Comparison of ENCODE assay signal across 33 cellular contexts in genomic region chr12:105839629-105840127, GRCh38.
"Had no signal": no experiment of that assay in that cellular context is flagged by ENCODE, and none has a peak within 500 bp of the region (broad histone marks: within the 10 kb centered on the region; RNA-seq: fewer than 3 reads in every experiment).

No MANE protein-coding gene starts in this region.

- H3K4me1 ChIP-seq: adrenal gland, body of pancreas, breast epithelium had no signal

- H3K4me3 ChIP-seq: adrenal gland, body of pancreas, breast epithelium had no signal

- H3K27me3 ChIP-seq: adrenal gland, body of pancreas, brain microvascular endothelial cell, breast epithelium had no signal

- H3K36me3 ChIP-seq: adrenal gland, brain microvascular endothelial cell, breast epithelium had no signal

- H3K9me3 ChIP-seq: adrenal gland, body of pancreas, breast epithelium had no signal

- FAIRE-seq: astrocyte, TTC549 had no signal

- H3K27ac ChIP-seq: adrenal gland, body of pancreas, brain microvascular endothelial cell, breast epithelium, VCaP had no signal

- ATAC-seq: activated CD8-positive, alpha-beta T cell treated with anti-CD3 and anti-CD28 coated beads for 36 hours; activated naive CD4-positive, alpha-beta T cell treated with anti-CD3 and anti-CD28 coated beads, Interleukin-2, amount 50 U/mL, for 72 hours; activated T-cell treated with anti-CD3 and anti-CD28 coated beads, Interleukin-2, amount 50 U/mL, for 4 hours; activated T-cell treated with anti-CD3 and anti-CD28 coated beads, Interleukin-2, amount 50 U/mL, for 72 hours; activated T-helper 17 cell treated with anti-CD3 and anti-CD28 coated beads, Interleukin-2, amount 50 U/mL, for 72 hours; body of pancreas had no signal

- DNase-seq: activated B cell treated with CpG ODN at 0.5 μM for 24 hours; activated CD4-positive, alpha-beta memory T cell treated with anti-CD3 and anti-CD28 coated beads for 36 hours; activated CD4-positive, alpha-beta T cell treated with anti-CD3 and anti-CD28 coated beads for 4 hours; activated CD4-positive, alpha-beta T cell treated with anti-CD3 and anti-CD28 coated beads, Interleukin-2, amount 10 ng/mL, durations not matched to agents 24 days and 14 days; activated CD4-positive, alpha-beta T cell treated with anti-CD3 and anti-CD28 coated beads, Interleukin-2, amount 50 U/mL, for 1 hour; activated CD4-positive, alpha-beta T cell treated with anti-CD3 and anti-CD28 coated beads, Interleukin-2, amount 50 U/mL, for 4 hours; activated CD4-positive, CD25-positive, alpha-beta regulatory T cell treated with anti-CD3 and anti-CD28 coated beads, Interleukin-2, amount 50 U/mL, for 72 hours; activated CD8-positive, alpha-beta memory T cell treated with anti-CD3 and anti-CD28 coated beads, Interleukin-2, amount 50 U/mL, for 4 hours; activated CD8-positive, alpha-beta T cell treated with anti-CD3 and anti-CD28 coated beads for 36 hours; activated effector memory CD4-positive, alpha-beta T cell treated with anti-CD3 and anti-CD28 coated beads, Interleukin-2, amount 50 U/mL, for 16 hours; activated gamma-delta T cell treated with Interleukin-2 at 50 U/mL for 16 hours; activated naive CD4-positive, alpha-beta T cell; activated naive CD4-positive, alpha-beta T cell treated with anti-CD3 and anti-CD28 coated beads for 36 hours; activated naive CD4-positive, alpha-beta T cell treated with anti-CD3 and anti-CD28 coated beads, Interleukin-2, amount 50 U/mL, for 16 hours; activated naive CD8-positive, alpha-beta T cell treated with anti-CD3 and anti-CD28 coated beads for 36 hours; activated T-cell treated with anti-CD3 and anti-CD28 coated beads for 4 hours; activated T-cell treated with anti-CD3 and anti-CD28 coated beads, Interleukin-2, amount 50 U/mL, for 1 hour; activated T-cell treated with anti-CD3 and anti-CD28 coated beads, Interleukin-2, amount 50 U/mL, for 4 hours; activated T-cell treated with anti-CD3 and anti-CD28 coated beads, Interleukin-2, amount 50 U/mL, for 72 hours; adrenal gland; amniotic stem cell; aorta; body of pancreas; brain microvascular endothelial cell; central memory CD4-positive, alpha-beta T cell; T-helper 2 cell; T-helper 9 cell had no signal
